In genomic region chr7:130906575-130906974, GRCh38 we compare ENCODE assay signal across 14 cellular contexts.
DNase-seq lines count a peak whose midpoint lies in the region; FAIRE-seq and TF ChIP-seq lines count a peak whose summit lies in the region.
"Had no signal": no experiment of that assay in that cellular context is flagged by ENCODE, and none has a peak within 500 bp of the region (broad histone marks: within the 10 kb centered on the region; RNA-seq: fewer than 3 reads in every experiment).

No MANE protein-coding gene starts in this region.

- WGBS in endodermal cell (ENCODE audit: insufficient coverage in 1 of 2, insufficient read length in 1 of 2), 2 experiments: 90% methylated on average over 1 of the region's 1 CpG; no CpG with 5 or more reads in 1 of the 2 experiments

- no peak for FAIRE-seq in keratinocyte (lab: Jason Lieb, UNC)

- H3K36me3 Mint-ChIP-seq in endodermal cell (ENCODE audit: low read depth): no peaks in the 10 kb centered on the region

- no peaks in the 10 kb centered on the region for H3K9me3 Mint-ChIP-seq in endodermal cell
- H3K9me3 Mint-ChIP-seq: CD4-positive, alpha-beta T cell; IgD-negative memory B cell; nephron progenitor cell had no signal

- no peaks in the 10 kb centered on the region for H3K9me3 ChIP-seq in keratinocyte (ENCODE audit: control insufficient read depth, low read depth, low read length)
- no peaks in the 10 kb centered on the region for H3K9me3 ChIP-seq in endodermal cell (ENCODE audit: control insufficient read depth, low read length)

- H3K9me1 ChIP-seq in keratinocyte (ENCODE audit: control insufficient read depth, extremely low read depth, insufficient read depth, low read length): peaks cover 7% of the 10 kb centered on the region

- no peak overlapping the region for H3K4me3 Mint-ChIP-seq in endodermal cell
- H3K4me3 Mint-ChIP-seq: CD4-positive, alpha-beta T cell; nephron progenitor cell had no signal

- dilution Hi-C loops in keratinocyte (cut with MboI; ENCODE audit: extremely low pct_ligation_motif_present, low sequenced_read_pairs): no loop called here

- peaks cover 18% of the 10 kb centered on the region for H4K20me1 ChIP-seq in keratinocyte (ENCODE audit: control insufficient read depth, extremely low read depth, insufficient read depth, low read length)

- no peaks in the 10 kb centered on the region for H3K27me3 Mint-ChIP-seq in endodermal cell (ENCODE audit: insufficient read depth)
- H3K27me3 Mint-ChIP-seq: CD4-positive, alpha-beta T cell; IgD-negative memory B cell had no signal

- H2AFZ ChIP-seq in ACC112 (ENCODE audit: low read length, unreplicated experiment) (no peak overlapping the region), keratinocyte (ENCODE audit: control insufficient read depth, low read length) (no peak overlapping the region)

- H3K36me3 ChIP-seq in ACC112 (ENCODE audit: insufficient read depth, low read length) (peaks cover 31% of the 10 kb centered on the region), keratinocyte (ENCODE audit: control insufficient read depth in 2 of 2, extremely low read depth in 1 of 2, insufficient read depth in 2 of 2, low read length in 2 of 2) (peaks cover 26 to 42% of the 10 kb centered on the region in 2 experiments), endodermal cell (ENCODE audit: control insufficient read depth, insufficient read depth, low read length) (no peaks in the 10 kb centered on the region)

- peak overlapping the region; percentile 60 for H3K4me2 ChIP-seq in keratinocyte (ENCODE audit: control insufficient read depth, extremely low read depth, insufficient read depth, low read depth, low read length)

- H3K9ac ChIP-seq in keratinocyte (ENCODE audit: control insufficient read depth, extremely low read depth, insufficient read depth, low read length): no peak overlapping the region
- no peak overlapping the region for H3K9ac ChIP-seq in endodermal cell (ENCODE audit: extremely low read depth, low read length, poor library complexity, severe bottlenecking)

- H3K27ac ChIP-seq in ACC112 (ENCODE audit: low read depth, low read length) (peak overlapping the region; percentile 100), keratinocyte (ENCODE audit: control insufficient read depth, insufficient read depth, low read length) (no peak overlapping the region), endodermal cell (ENCODE audit: low read depth, low read length) (no peak overlapping the region)

- H3K4me1 ChIP-seq in ACC112 (ENCODE audit: control insufficient read depth, insufficient read depth, low read length, unreplicated experiment) (peaks cover 64% of the 10 kb centered on the region), keratinocyte (ENCODE audit: control insufficient read depth, extremely low read depth, insufficient read depth, low read length) (peaks cover 72% of the 10 kb centered on the region), endodermal cell (ENCODE audit: control insufficient read depth, insufficient read depth, low read length) (peaks cover 10% of the 10 kb centered on the region)

- H3K79me2 ChIP-seq in ACC112 (ENCODE audit: control insufficient read depth, insufficient read depth, low read length, unreplicated experiment) (peaks cover 93% of the 10 kb centered on the region), keratinocyte (ENCODE audit: control insufficient read depth, insufficient read depth, low read length) (peaks cover 87% of the 10 kb centered on the region)

- TF ChIP-seq CTCF in WI38 (IDR thresholded peaks at IDR 0.05; ENCODE audit: low read depth, low read length) (no peak), keratinocyte (optimal IDR thresholded peaks at IDR 0.05 in 1 of 3, IDR thresholded peaks at IDR 0.05 in 1 of 3, conservative IDR thresholded peaks at IDR 0.05 in 1 of 3; ENCODE audit: extremely low read depth in 1 of 3, insufficient read depth in 2 of 3, low read length in 3 of 3) (no peak), endodermal cell (conservative IDR thresholded peaks at IDR 0.05) (no peak)

- peak; percentile 52 for DNase-seq in ELR (ENCODE audit: low read depth)
- DNase-seq in keratinocyte (ENCODE audit: low read depth, low spot score): no peak
- DNase-seq in superior temporal gyrus (ENCODE audit: extremely low spot score): no peak
- no peak for DNase-seq in COLO829 (ENCODE audit: low spot score)
- DNase-seq in endodermal cell: no peak
- DNase-seq in activated CD4-positive, CD25-positive, alpha-beta regulatory T cell treated with anti-CD3 and anti-CD28 coated beads, Interleukin-2, amount 50 U/mL, for 72 hours: no peak
- DNase-seq: CD4-positive, alpha-beta T cell; NCI-H1417; NCI-H226; nephron progenitor cell; stimulated activated naive CD4-positive, alpha-beta T cell treated with Interleukin-2 at 50 U/mL for 16 hours had no signal

- H3K27ac Mint-ChIP-seq in endodermal cell: no peak overlapping the region
- H3K27ac Mint-ChIP-seq: CD4-positive, alpha-beta T cell; nephron progenitor cell had no signal

- H3K4me3 ChIP-seq in ACC112 (ENCODE audit: low read depth, low read length) (peak overlapping the region; percentile 60), WI38 (ENCODE audit: low read depth, low read length) (peak overlapping the region; percentile 51), keratinocyte (ENCODE audit: control insufficient read depth in 2 of 3, extremely low read depth in 1 of 3, insufficient read depth in 2 of 3, low read depth in 1 of 3, low read length in 3 of 3) (peak overlapping the region in 1 of 3 experiments; percentile 11), endodermal cell (ENCODE audit: low read length) (no peak overlapping the region)

- H3K27me3 ChIP-seq in ACC112 (ENCODE audit: insufficient read depth, low read length) (no peaks in the 10 kb centered on the region), keratinocyte (ENCODE audit: control insufficient read depth, extremely low read depth, insufficient read depth, low read length) (no peaks in the 10 kb centered on the region), endodermal cell (ENCODE audit: control insufficient read depth, insufficient read depth, low read length, poor library complexity, severe bottlenecking) (no peaks in the 10 kb centered on the region)

- H3K4me1 Mint-ChIP-seq in endodermal cell: peaks cover 33% of the 10 kb centered on the region
